ENCODE assay signal across 8 cellular contexts in genomic region chr6:42104807-42105713, GRCh38. TPM values are rescaled to one million over a fixed set of nuclear protein-coding genes. Genes with fewer than 3 reads are reported as not detected.
A peak's percentile ranks its signal among the peaks of the same experiment; 100 is the strongest.
DNase-seq lines count a peak whose midpoint lies in the region; ATAC-seq and TF ChIP-seq lines count a peak whose summit lies in the region.

No MANE protein-coding gene starts in this region.

- no peak for TF ChIP-seq POLR2A in ovary (IDR thresholded peaks at IDR 0.05)

- no peaks in the 10 kb centered on the region for H3K27me3 ChIP-seq in Karpas-422 (ENCODE audit: low read length)
- no peaks in the 10 kb centered on the region for H3K27me3 ChIP-seq in duodenal mucosa (ENCODE audit: control insufficient read depth in 1 of 2, insufficient read depth in 2 of 2, low read length in 2 of 2)
- H3K27me3 ChIP-seq in ovary = no peaks in the 10 kb centered on the region
- H3K27me3 ChIP-seq in PC-3 (ENCODE audit: low read length) = no peaks in the 10 kb centered on the region

- no peak for TF ChIP-seq EP300 in ovary (IDR thresholded peaks at IDR 0.05)

- DNase-seq in Karpas-422 (no peak), ovary (no peak), CD1c-positive myeloid dendritic cell (ENCODE audit: extremely low spot score) (no peak), PC-3 (no peak)

- intact Hi-C loops in ovary (cut with DNase I) = no loop called here
- intact Hi-C loops in PC-3 (cut with micrococcal nuclease) = no loop called here

- H3K27ac ChIP-seq in Karpas-422 (ENCODE audit: low read length) (no peak overlapping the region), duodenal mucosa (ENCODE audit: low read depth, low read length) (no peak overlapping the region), ovary (no peak overlapping the region), PC-3 (ENCODE audit: low read length) (no peak overlapping the region)

- peaks cover 17% of the 10 kb centered on the region for H3K4me1 ChIP-seq in Karpas-422 (ENCODE audit: low read length)
- peaks cover 33% of the 10 kb centered on the region in 2 donors for H3K4me1 ChIP-seq in duodenal mucosa (ENCODE audit: control insufficient read depth in 1 of 2, insufficient read depth in 2 of 2, low read length in 2 of 2)
- H3K4me1 ChIP-seq in ovary (ENCODE audit: insufficient read depth) = no peaks in the 10 kb centered on the region
- H3K4me1 ChIP-seq in PC-3 (ENCODE audit: insufficient read depth, low read length) = peaks cover 7% of the 10 kb centered on the region

- H3K9me3 ChIP-seq in Karpas-422 (ENCODE audit: low read length) (no peaks in the 10 kb centered on the region), duodenal mucosa (ENCODE audit: control insufficient read depth in 1 of 2, low read length in 2 of 2) (no peaks in the 10 kb centered on the region), ovary (no peaks in the 10 kb centered on the region), PC-3 (ENCODE audit: low read length) (no peaks in the 10 kb centered on the region)

- WGBS in ovary, 3 donors = 61 to 65% (median 62%) methylated on average over 31 to 35 of the region's 35 CpGs

- CTCF ChIA-PET in PC-3 (lab: Charles Lee) = no interaction called here

- peaks cover 3% of the 10 kb centered on the region for H3F3A ChIP-seq in PC-3 (ENCODE audit: low read length, unreplicated experiment)

- ATAC-seq in GM21515 (IDR thresholded peaks at IDR 0.05; ENCODE audit: unreplicated experiment) (no peak), GM21825 (IDR thresholded peaks at IDR 0.05; ENCODE audit: unreplicated experiment) (no peak), PC-3 (no peak)

- POLR2A ChIA-PET in PC-3 (lab: Charles Lee; ENCODE audit: unreplicated experiment) = no interaction called here

- H2AFZ ChIP-seq in Karpas-422 (ENCODE audit: low read length) = peak overlapping the region; percentile 97
- H2AFZ ChIP-seq in PC-3 (ENCODE audit: low read length) = no peak overlapping the region

- peak overlapping the region; percentile 27 for H3K4me3 ChIP-seq in GM12875 (ENCODE audit: low read depth, low read length)
- H3K4me3 ChIP-seq in Karpas-422 (ENCODE audit: low read length) = peak overlapping the region; percentile 71
- peak overlapping the region; percentile 43 to 59 for H3K4me3 ChIP-seq in duodenal mucosa (ENCODE audit: low read depth in 1 of 2, low read length in 2 of 2)
- peak overlapping the region; percentile 30 for H3K4me3 ChIP-seq in ovary
- H3K4me3 ChIP-seq in PC-3 (ENCODE audit: low read length) = no peak overlapping the region

- BruUV-seq in PC-3 (replicated peaks; lab: Mats Ljungman, UMichigan) = no TSS peak

- TF ChIP-seq CTCF in GM12875 (IDR thresholded peaks at IDR 0.05; ENCODE audit: borderline replicate concordance, insufficient read depth, low read depth, low read length) (no peak), ovary (IDR thresholded peaks at IDR 0.05) (no peak), PC-3 (conservative IDR thresholded peaks at IDR 0.05; ENCODE audit: low read depth, low read length) (no peak)

- H3K36me3 ChIP-seq in Karpas-422 (ENCODE audit: insufficient read depth, low read length) (no peaks in the 10 kb centered on the region), duodenal mucosa (ENCODE audit: control insufficient read depth in 1 of 2, insufficient read depth in 2 of 2, low read length in 2 of 2) (peaks cover 10 to 35% of the 10 kb centered on the region in 2 donors), ovary (no peaks in the 10 kb centered on the region), PC-3 (ENCODE audit: low read depth, low read length) (peaks cover 11% of the 10 kb centered on the region)

- H3K4me2 ChIP-seq in Karpas-422 (ENCODE audit: low read depth, low read length, poor library complexity, severe bottlenecking) = peak overlapping the region; percentile 80
- no peak overlapping the region for H3K4me2 ChIP-seq in PC-3 (ENCODE audit: low read length)

- H3K9me2 ChIP-seq in Karpas-422 (replicated peaks; ENCODE audit: insufficient read depth, low read length) (no peaks in the 10 kb centered on the region), PC-3 (replicated peaks; ENCODE audit: low read length) (no peaks in the 10 kb centered on the region)

- H3K9ac ChIP-seq in Karpas-422 (ENCODE audit: low read length) (peak overlapping the region; percentile 79), duodenal mucosa (ENCODE audit: low read depth in 1 of 2, low read length in 2 of 2) (peak overlapping the region in 1 of 2 donors; percentile 6), PC-3 (ENCODE audit: low read length) (no peak overlapping the region)

- H3K79me2 ChIP-seq in Karpas-422 (ENCODE audit: low read length) (no peaks in the 10 kb centered on the region), PC-3 (ENCODE audit: low read length) (no peaks in the 10 kb centered on the region)

- H4K20me1 ChIP-seq in Karpas-422 (ENCODE audit: insufficient read depth, low read depth, low read length) (no peaks in the 10 kb centered on the region), PC-3 (ENCODE audit: low read length) (no peaks in the 10 kb centered on the region)

RNA-seq across cellular contexts. Expression of gene C6orf132, which starts 37.4 kb away (rescaled TPM):
- total RNA-seq in Karpas-422 (2014; rRNA removed; shearing (Covaris generic); ENCODE audit: low replicate concordance) = 0.11 and 0.83 TPM in 2 replicates
- 10 to 100 TPM in 1 of 7 donors, 1 to 10 TPM in 3, under 1 TPM in 3; 0.05 to 14.1 (median 1.1) TPM for total RNA-seq in ovary
- 1 to 10 TPM in 1 of 2 donors, under 1 TPM in 1; 0.34 to 3.0 TPM for polyA plus RNA-seq in ovary
- total RNA-seq in PC-3 (2014; rRNA removed) = 66.0 and 86.3 TPM in 2 replicates

RNA-seq across cellular contexts. Expression of gene TAF8, which starts 54.7 kb away (rescaled TPM):
- 25.8 and 25.9 TPM in 2 replicates for total RNA-seq in Karpas-422 (2014; rRNA removed; shearing (Covaris generic); ENCODE audit: low replicate concordance)
- 10 to 100 TPM in 6 of 7 donors, 1 to 10 TPM in 1; 9.8 to 21.3 (median 18.4) TPM for total RNA-seq in ovary
- 1 to 10 TPM; 9.2 to 9.6 TPM for polyA plus RNA-seq in ovary
- 18.3 and 20.7 TPM in 2 replicates for total RNA-seq in PC-3 (2014; rRNA removed)
